39 cellular contexts compared by ENCODE assay signal in the genomic region with DNA sequence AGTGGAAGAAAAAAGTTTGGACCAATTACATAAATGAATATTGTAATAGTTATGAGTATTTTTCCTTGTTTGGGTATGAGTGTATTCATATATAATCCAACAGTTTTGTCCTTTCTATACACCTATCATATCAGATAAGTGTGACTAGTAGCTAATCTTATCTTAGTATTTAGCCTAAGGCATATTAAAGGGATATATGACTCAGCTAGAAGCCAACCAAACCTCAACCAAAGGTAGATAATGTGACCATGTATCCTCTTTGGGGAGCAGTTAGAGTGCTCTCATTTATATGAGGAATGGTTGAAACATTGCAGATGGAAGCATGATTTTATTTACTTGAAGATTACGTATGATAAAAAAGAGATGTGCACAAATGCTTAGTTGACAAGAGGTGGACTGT.
"Had no signal": no experiment of that assay in that cellular context is flagged by ENCODE, and none has a peak within 500 bp of the region (broad histone marks: within the 10 kb centered on the region; RNA-seq: fewer than 3 reads in every experiment).

No MANE protein-coding gene starts in this region.

- H3K9me3 Mint-ChIP-seq: brain had no signal

- H3K9me3 ChIP-seq: adrenal gland, ascending aorta, body of pancreas, breast epithelium had no signal

- H3K36me3 ChIP-seq: adrenal gland, ascending aorta, brain microvascular endothelial cell, breast epithelium, cardiac muscle cell had no signal

- H3K4me3 ChIP-seq: adrenal gland, ascending aorta, body of pancreas, breast epithelium, cardiac muscle cell had no signal

- H3K4me3 Mint-ChIP-seq: activated naive CD4-positive, alpha-beta T cell treated with anti-CD3 and anti-CD28 coated beads for 36 hours; activated naive CD4-positive, alpha-beta T cell treated with anti-CD3 and anti-CD28 coated beads, Interleukin-2, amount 10 ng/mL, durations not matched to agents 7 days and 5 days; activated naive CD4-positive, alpha-beta T cell treated with anti-CD3 and anti-CD28 coated beads, Interleukin-2, amount 50 U/mL, for 24 hours; activated naive CD8-positive, alpha-beta T cell; activated naive CD8-positive, alpha-beta T cell treated with anti-CD3 and anti-CD28 coated beads for 36 hours; activated naive CD8-positive, alpha-beta T cell treated with anti-CD3 and anti-CD28 coated beads, Interleukin-2, amount 10 ng/mL, durations not matched to agents 7 days and 5 days; activated naive CD8-positive, alpha-beta T cell treated with anti-CD3 and anti-CD28 coated beads, Interleukin-2, amount 50 U/mL, for 24 hours; activated T-cell treated with anti-CD3 and anti-CD28 coated beads, Interleukin-2, amount 50 U/mL, for 24 hours; activated T-cell treated with anti-CD3 and anti-CD28 coated beads, Interleukin-2, amount 50 U/mL, for 4 hours; activated T-cell treated with anti-CD3 and anti-CD28 coated beads, Interleukin-2, amount 50 U/mL, for 72 hours; activated T-helper 1 cell treated with anti-CD3 and anti-CD28 coated beads, Interleukin-12 subunit alpha, Interleukin-12 subunit beta, Interleukin-2, Interleukin-4 antibody, amounts not matched to agents 30 ng/mL and 10 ng/mL and 1 ng/mL, durations not matched to agents 14 hours and 24 hours and 36 hours; activated T-helper 17 cell treated with anti-CD3 and anti-CD28 coated beads, Interleukin-2, amount 50 U/mL, for 72 hours; brain; central memory CD8-positive, alpha-beta T cell had no signal

- ATAC-seq: activated naive CD4-positive, alpha-beta T cell treated with anti-CD3 and anti-CD28 coated beads, Interleukin-2, amount 50 U/mL, for 72 hours; activated naive CD8-positive, alpha-beta T cell treated with anti-CD3 and anti-CD28 coated beads, Interleukin-2, amount 50 U/mL, for 24 hours; activated T-cell treated with anti-CD3 and anti-CD28 coated beads, Interleukin-2, amount 50 U/mL, for 4 hours; activated T-cell treated with anti-CD3 and anti-CD28 coated beads, Interleukin-2, amount 50 U/mL, for 72 hours; activated T-helper 17 cell treated with anti-CD3 and anti-CD28 coated beads, Interleukin-2, amount 50 U/mL, for 72 hours; body of pancreas had no signal

- H3K36me3 Mint-ChIP-seq: activated naive CD4-positive, alpha-beta T cell treated with anti-CD3 and anti-CD28 coated beads, Interleukin-2, amount 10 ng/mL, durations not matched to agents 7 days and 5 days; activated naive CD4-positive, alpha-beta T cell treated with anti-CD3 and anti-CD28 coated beads, Interleukin-2, amount 50 U/mL, for 24 hours; activated naive CD4-positive, alpha-beta T cell treated with anti-CD3 and anti-CD28 coated beads, Interleukin-2, amount 50 U/mL, for 72 hours; activated naive CD8-positive, alpha-beta T cell; activated naive CD8-positive, alpha-beta T cell treated with anti-CD3 and anti-CD28 coated beads for 36 hours; activated naive CD8-positive, alpha-beta T cell treated with anti-CD3 and anti-CD28 coated beads, Interleukin-2, amount 10 ng/mL, durations not matched to agents 7 days and 5 days; brain had no signal

- FAIRE-seq: astrocyte had no signal

- H3K27me3 ChIP-seq: adrenal gland, ascending aorta, body of pancreas, brain microvascular endothelial cell, breast epithelium, cardiac muscle cell had no signal

- H3K27ac Mint-ChIP-seq: activated naive CD4-positive, alpha-beta T cell treated with anti-CD3 and anti-CD28 coated beads for 36 hours; activated naive CD4-positive, alpha-beta T cell treated with anti-CD3 and anti-CD28 coated beads, Interleukin-2, amount 10 ng/mL, durations not matched to agents 7 days and 5 days; activated naive CD4-positive, alpha-beta T cell treated with anti-CD3 and anti-CD28 coated beads, Interleukin-2, amount 50 U/mL, for 24 hours; activated naive CD4-positive, alpha-beta T cell treated with anti-CD3 and anti-CD28 coated beads, Interleukin-2, amount 50 U/mL, for 72 hours; activated naive CD8-positive, alpha-beta T cell; activated naive CD8-positive, alpha-beta T cell treated with anti-CD3 and anti-CD28 coated beads for 36 hours; activated naive CD8-positive, alpha-beta T cell treated with anti-CD3 and anti-CD28 coated beads, Interleukin-2, amount 10 ng/mL, durations not matched to agents 7 days and 5 days; activated naive CD8-positive, alpha-beta T cell treated with anti-CD3 and anti-CD28 coated beads, Interleukin-2, amount 50 U/mL, for 24 hours; activated T-cell treated with anti-CD3 and anti-CD28 coated beads, Interleukin-2, amount 50 U/mL, for 24 hours; activated T-cell treated with anti-CD3 and anti-CD28 coated beads, Interleukin-2, amount 50 U/mL, for 72 hours; activated T-helper 1 cell treated with anti-CD3 and anti-CD28 coated beads, Interleukin-12 subunit alpha, Interleukin-12 subunit beta, Interleukin-2, Interleukin-4 antibody, amounts not matched to agents 30 ng/mL and 10 ng/mL and 1 ng/mL, durations not matched to agents 14 hours and 24 hours and 36 hours; activated T-helper 17 cell treated with anti-CD3 and anti-CD28 coated beads, Interleukin-2, amount 50 U/mL, for 72 hours; activated T-helper 2 cell treated with anti-CD3 and anti-CD28 coated beads, Interferon-gamma antibody, Interleukin-2, Interleukin-4, amounts not matched to agents 10 μg/mL and 5 μg/mL and 100 μg/mL, durations not matched to agents 14 hours and 24 hours and 36 hours; brain had no signal

- H3K4me1 ChIP-seq: adrenal gland, ascending aorta, body of pancreas, breast epithelium had no signal

- H3K4me1 Mint-ChIP-seq: activated naive CD4-positive, alpha-beta T cell treated with anti-CD3 and anti-CD28 coated beads, Interleukin-2, amount 10 ng/mL, durations not matched to agents 7 days and 5 days; activated naive CD4-positive, alpha-beta T cell treated with anti-CD3 and anti-CD28 coated beads, Interleukin-2, amount 50 U/mL, for 24 hours; activated naive CD8-positive, alpha-beta T cell treated with anti-CD3 and anti-CD28 coated beads for 36 hours; activated naive CD8-positive, alpha-beta T cell treated with anti-CD3 and anti-CD28 coated beads, Interleukin-2, amount 10 ng/mL, durations not matched to agents 7 days and 5 days; activated naive CD8-positive, alpha-beta T cell treated with anti-CD3 and anti-CD28 coated beads, Interleukin-2, amount 50 U/mL, for 24 hours; activated T-helper 17 cell treated with anti-CD3 and anti-CD28 coated beads, Interleukin-2, amount 50 U/mL, for 72 hours; brain; central memory CD8-positive, alpha-beta T cell had no signal

- DNase-seq: activated effector memory CD4-positive, alpha-beta T cell treated with anti-CD3 and anti-CD28 coated beads, Interleukin-2, amount 50 U/mL, for 16 hours; activated effector memory CD4-positive, alpha-beta T cell treated with Interleukin-2 at 50 U/mL for 16 hours; activated gamma-delta T cell; activated gamma-delta T cell treated with Interleukin-2 at 50 U/mL for 16 hours; activated naive CD4-positive, alpha-beta T cell; activated naive CD4-positive, alpha-beta T cell treated with anti-CD3 and anti-CD28 coated beads for 36 hours; activated naive CD4-positive, alpha-beta T cell treated with anti-CD3 and anti-CD28 coated beads, Interleukin-2, amount 10 ng/mL, durations not matched to agents 7 days and 5 days; activated naive CD4-positive, alpha-beta T cell treated with anti-CD3 and anti-CD28 coated beads, Interleukin-2, amount 50 U/mL, for 16 hours; activated naive CD4-positive, alpha-beta T cell treated with Interleukin-2 at 50 U/mL for 16 hours; activated naive CD8-positive, alpha-beta T cell treated with anti-CD3 and anti-CD28 coated beads for 36 hours; activated naive CD8-positive, alpha-beta T cell treated with anti-CD3 and anti-CD28 coated beads, Interleukin-2, amount 10 ng/mL, durations not matched to agents 7 days and 5 days; activated naive CD8-positive, alpha-beta T cell treated with anti-CD3 and anti-CD28 coated beads, Interleukin-2, amount 50 U/mL, for 24 hours; activated T-cell treated with anti-CD3 and anti-CD28 coated beads, Interleukin-2, amount 50 U/mL, for 1 hour; activated T-cell treated with anti-CD3 and anti-CD28 coated beads, Interleukin-2, amount 50 U/mL, for 24 hours; activated T-cell treated with anti-CD3 and anti-CD28 coated beads, Interleukin-2, amount 50 U/mL, for 4 hours; activated T-cell treated with anti-CD3 and anti-CD28 coated beads, Interleukin-2, amount 50 U/mL, for 48 hours; activated T-cell treated with anti-CD3 and anti-CD28 coated beads, Interleukin-2, amount 50 U/mL, for 72 hours; adrenal gland; amniotic stem cell; amygdala; anterior cingulate cortex; aorta; body of pancreas; brain microvascular endothelial cell; caudate nucleus; central memory CD4-positive, alpha-beta T cell; cerebellar nuclear complex had no signal

- H3K27ac ChIP-seq: adrenal gland, ascending aorta, body of pancreas, brain microvascular endothelial cell, breast epithelium, cardiac muscle cell had no signal

- H3K27me3 Mint-ChIP-seq: activated naive CD4-positive, alpha-beta T cell treated with anti-CD3 and anti-CD28 coated beads, Interleukin-2, amount 10 ng/mL, durations not matched to agents 7 days and 5 days; activated naive CD4-positive, alpha-beta T cell treated with anti-CD3 and anti-CD28 coated beads, Interleukin-2, amount 50 U/mL, for 24 hours; activated naive CD8-positive, alpha-beta T cell; activated naive CD8-positive, alpha-beta T cell treated with anti-CD3 and anti-CD28 coated beads for 36 hours; activated naive CD8-positive, alpha-beta T cell treated with anti-CD3 and anti-CD28 coated beads, Interleukin-2, amount 10 ng/mL, durations not matched to agents 7 days and 5 days; activated naive CD8-positive, alpha-beta T cell treated with anti-CD3 and anti-CD28 coated beads, Interleukin-2, amount 50 U/mL, for 24 hours; activated T-cell treated with anti-CD3 and anti-CD28 coated beads, Interleukin-2, amount 50 U/mL, for 24 hours; activated T-helper 17 cell treated with anti-CD3 and anti-CD28 coated beads, Interleukin-2, amount 50 U/mL, for 72 hours; brain; central memory CD8-positive, alpha-beta T cell had no signal
